In the genomic region with DNA sequence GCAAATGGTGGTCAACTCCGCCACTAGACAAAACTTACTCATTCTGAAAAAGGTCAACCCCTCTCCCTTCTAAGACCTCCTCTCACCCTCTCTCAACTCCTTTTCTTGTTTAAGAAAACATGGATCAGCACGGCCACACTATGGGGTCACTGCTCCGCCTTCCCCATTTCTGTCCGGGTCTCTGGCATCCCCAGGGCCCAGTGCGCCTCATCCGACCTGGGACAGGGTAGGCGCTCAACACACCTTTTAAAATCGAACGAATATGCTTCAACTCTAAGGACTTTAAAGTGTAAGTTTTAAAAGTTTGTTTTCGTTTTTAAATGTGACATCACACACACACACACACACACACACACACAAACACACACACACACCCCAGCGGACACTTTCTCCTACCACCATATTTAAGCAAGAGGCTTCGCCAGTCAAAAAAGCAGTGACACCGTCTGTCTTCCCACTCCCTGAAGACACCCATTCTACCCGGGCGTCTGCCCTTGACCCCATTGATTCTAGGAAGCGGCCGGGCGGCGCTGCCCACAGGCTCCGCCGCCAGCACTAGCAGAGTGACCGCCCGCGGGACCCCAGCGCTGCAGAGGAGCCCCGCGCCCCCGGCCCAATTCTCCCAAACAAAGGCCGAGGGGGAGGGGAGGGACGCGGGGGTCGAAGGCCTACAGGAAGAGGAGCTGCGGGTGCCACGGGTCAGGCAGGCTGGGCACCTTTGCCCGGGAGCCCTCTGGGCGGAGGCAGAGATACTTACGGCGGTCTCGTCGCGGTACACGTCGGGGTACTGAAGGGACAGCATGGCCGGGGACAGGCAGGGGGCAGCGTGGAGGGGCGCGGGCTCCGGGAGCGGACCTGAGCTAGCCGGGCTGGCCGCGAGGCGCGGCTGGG, we compare ENCODE assay signal across 1 cellular context.
TF ChIP-seq lines count a peak whose summit lies in the region.

No MANE protein-coding gene starts in this region.

TF ChIP-seq in K562, 482 proteins besides CTCF, POLR2A, EP300 and RAD21 (continued from another document and continues in another):
- TF ChIP-seq E2F5 (CRISPR knock-in tag; IDR thresholded peaks at IDR 0.05) (no peak), ZBTB26 (CRISPR knock-in tag; IDR thresholded peaks at IDR 0.05) (0 out of 2 replicates have a peak, but pooled peaks have one; percentile 26), CHD7 (IDR thresholded peaks at IDR 0.05; ENCODE audit: low read depth, low read length) (no peak), TAL1 (IDR thresholded peaks at IDR 0.05) (no peak), NFRKB (IDR thresholded peaks at IDR 0.05; ENCODE audit: low read depth) (no peak), BACH1 (tag; IDR thresholded peaks at IDR 0.05) (no peak), FOXK2 (conservative IDR thresholded peaks at IDR 0.05 in 1 of 2, IDR thresholded peaks at IDR 0.05 in 1 of 2; ENCODE audit: low read depth in 2 of 2) (no peak), PHB2 (IDR thresholded peaks at IDR 0.05; ENCODE audit: low read depth) (no peak), ZNF41 (CRISPR knock-in tag; conservative IDR thresholded peaks at IDR 0.05) (no peak), TCFL5 (CRISPR knock-in tag; conservative IDR thresholded peaks at IDR 0.05) (no peak), TGIF2 (CRISPR knock-in tag; IDR thresholded peaks at IDR 0.05) (0 out of 2 replicates have a peak, but pooled peaks have one; percentile 41), TAF15 (IDR thresholded peaks at IDR 0.05; ENCODE audit: low read depth, low read length) (no peak), ZNF592 (IDR thresholded peaks at IDR 0.05) (no peak), HCFC1 (IDR thresholded peaks at IDR 0.05; ENCODE audit: low read depth, low read length) (no peak), ZC3H4 (CRISPR knock-in tag; IDR thresholded peaks at IDR 0.05; ENCODE audit: borderline replicate concordance) (no peak), RBBP5 (IDR thresholded peaks at IDR 0.05; ENCODE audit: borderline replicate concordance, insufficient read depth, low read length, poor library complexity, severe bottlenecking) (peak; percentile 79), CREB1 (IDR thresholded peaks at IDR 0.05) (0 out of 2 replicates have a peak, but pooled peaks have one; percentile 8), CREB1 (CRISPR knock-in tag; IDR thresholded peaks at IDR 0.05) (peak; percentile 46; the same call in 1 of the 2 replicates), DPF2 (IDR thresholded peaks at IDR 0.05) (peak; percentile 41; the same call in 1 of the 2 replicates), ZNF785 (CRISPR knock-in tag; IDR thresholded peaks at IDR 0.05) (no peak), CBX3 (IDR thresholded peaks at IDR 0.05; ENCODE audit: borderline replicate concordance in 1 of 2, low read length in 2 of 2) (no peak), ZNF740 (CRISPR knock-in tag; IDR thresholded peaks at IDR 0.05) (peak; percentile 61; the same call in 1 of the 2 replicates), ZNF740 (tag; IDR thresholded peaks at IDR 0.05) (no peak), ZNF324 (CRISPR knock-in tag; IDR thresholded peaks at IDR 0.05) (no peak), NUFIP1 (IDR thresholded peaks at IDR 0.05; ENCODE audit: partially characterized antibody) (no peak), ZBTB1 (CRISPR knock-in tag; IDR thresholded peaks at IDR 0.05; ENCODE audit: borderline replicate concordance, low read depth) (0 out of 2 replicates have a peak, but pooled peaks have one; percentile 7), ZNF232 (CRISPR knock-in tag; IDR thresholded peaks at IDR 0.05) (0 out of 2 replicates have a peak, but pooled peaks have one; percentile 33)
- TF ChIP-seq, protein P1, sequence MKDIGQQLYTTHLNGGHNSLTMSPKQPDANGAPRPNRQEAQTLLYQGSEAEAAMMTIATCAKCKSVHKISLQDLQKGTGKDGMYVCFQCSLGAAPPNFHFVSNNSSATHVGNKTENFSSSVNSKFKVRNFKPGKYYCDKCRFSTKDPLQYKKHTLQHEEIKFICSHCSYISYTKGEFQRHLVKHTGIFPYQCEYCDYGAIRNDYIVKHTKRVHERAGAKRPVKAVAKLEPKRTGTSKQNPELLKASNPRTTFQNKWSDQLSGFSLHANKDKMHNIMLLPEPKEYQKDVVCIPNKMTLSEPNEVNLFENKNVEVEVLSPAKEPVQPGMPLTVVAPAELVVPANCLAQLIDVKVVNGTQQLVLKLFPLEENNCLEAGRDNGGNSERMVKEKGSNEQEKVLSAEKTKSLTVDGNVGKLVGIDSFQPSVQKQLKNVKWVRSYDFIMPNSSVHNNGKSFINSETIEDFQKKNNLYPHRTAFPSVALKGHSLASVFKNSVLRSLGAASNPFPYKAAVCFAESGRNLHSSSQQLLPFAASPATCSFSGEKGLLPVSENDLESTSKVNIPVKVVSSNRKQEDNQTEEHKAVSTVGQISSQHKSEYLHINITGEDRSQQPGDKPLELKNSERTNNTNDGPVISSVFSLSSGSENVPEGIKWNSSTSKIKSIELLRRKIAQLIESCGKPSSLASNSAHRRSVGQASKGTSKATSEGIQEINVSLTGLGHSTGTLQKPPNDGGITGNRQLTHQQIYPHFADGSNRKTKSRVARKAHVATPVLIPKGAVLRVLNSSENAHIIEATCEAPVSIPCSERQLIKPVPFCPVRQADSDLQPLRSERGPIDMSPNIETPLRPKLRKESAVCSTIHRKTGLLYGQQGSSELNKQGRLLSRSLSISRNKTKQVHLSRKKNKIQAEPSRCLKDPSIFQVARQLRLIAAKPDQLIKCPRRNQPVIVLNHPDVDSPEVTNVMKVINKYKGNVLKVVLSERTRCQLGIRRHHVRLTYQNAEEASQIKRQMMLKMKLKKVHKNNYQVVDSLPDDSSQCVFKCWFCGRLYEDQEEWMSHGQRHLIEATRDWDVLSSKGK (CRISPR knock-in tag; IDR thresholded peaks at IDR 0.05) = no peak
- TF ChIP-seq, protein P2, sequence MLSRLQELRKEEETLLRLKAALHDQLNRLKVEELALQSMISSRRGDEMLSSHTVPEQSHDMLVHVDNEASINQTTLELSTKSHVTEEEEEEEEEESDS (CRISPR knock-in tag; IDR thresholded peaks at IDR 0.05) = no peak
